11 cellular contexts compared by ENCODE assay signal in the genomic region with DNA sequence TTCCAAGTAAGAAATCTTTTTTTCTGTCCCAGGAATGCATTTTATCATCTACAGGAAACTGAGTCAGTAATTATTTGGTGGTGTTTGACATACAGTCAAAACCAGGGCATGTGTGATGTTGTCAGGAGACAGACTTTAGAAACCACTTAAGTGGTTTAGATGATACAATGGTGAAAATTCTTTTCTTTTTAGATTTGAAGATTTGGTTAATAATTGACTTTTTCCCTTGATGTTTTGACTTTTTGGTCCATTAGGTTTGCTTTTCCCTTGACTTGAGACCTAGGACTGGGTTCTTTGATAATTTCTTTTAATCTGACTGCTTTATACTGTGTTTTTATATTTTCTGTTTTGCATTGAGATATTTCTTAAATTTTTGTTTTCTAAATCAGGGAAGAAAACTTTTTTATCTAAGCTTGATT.
"Had no signal": no experiment of that assay in that cellular context is flagged by ENCODE, and none has a peak within 500 bp of the region (broad histone marks: within the 10 kb centered on the region; RNA-seq: fewer than 3 reads in every experiment).

No MANE protein-coding gene starts in this region.

- DNase-seq: activated CD4-positive, alpha-beta memory T cell treated with anti-CD3 and anti-CD28 coated beads for 36 hours; activated T-cell treated with anti-CD3 and anti-CD28 coated beads, Interleukin-2, amount 50 U/mL, for 48 hours; body of pancreas; foreskin melanocyte; left cardiac atrium; naive B cell; stimulated activated CD4-positive, alpha-beta T cell treated with anti-CD3 and anti-CD28 coated beads, Interleukin-4, amount 100 ng/mL, for 4 hours had no signal

- H3K4me3 Mint-ChIP-seq: activated CD4-positive, alpha-beta memory T cell treated with anti-CD3 and anti-CD28 coated beads for 36 hours; naive B cell had no signal

- H3K9me3 Mint-ChIP-seq: activated CD4-positive, alpha-beta memory T cell treated with anti-CD3 and anti-CD28 coated beads for 36 hours had no signal

- H3K4me1 Mint-ChIP-seq: naive B cell had no signal

- ATAC-seq: body of pancreas, left cardiac atrium had no signal

- H3K27ac Mint-ChIP-seq: activated CD4-positive, alpha-beta memory T cell treated with anti-CD3 and anti-CD28 coated beads for 36 hours; naive B cell had no signal

- H3K36me3 Mint-ChIP-seq: naive B cell had no signal

- H3K27me3 Mint-ChIP-seq: activated CD4-positive, alpha-beta memory T cell treated with anti-CD3 and anti-CD28 coated beads for 36 hours had no signal

- H3K27ac ChIP-seq: body of pancreas, parathyroid adenoma, skin epidermis, tibial nerve, vagina had no signal
